ENCODE assay signal across 16 cellular contexts in the genomic region with DNA sequence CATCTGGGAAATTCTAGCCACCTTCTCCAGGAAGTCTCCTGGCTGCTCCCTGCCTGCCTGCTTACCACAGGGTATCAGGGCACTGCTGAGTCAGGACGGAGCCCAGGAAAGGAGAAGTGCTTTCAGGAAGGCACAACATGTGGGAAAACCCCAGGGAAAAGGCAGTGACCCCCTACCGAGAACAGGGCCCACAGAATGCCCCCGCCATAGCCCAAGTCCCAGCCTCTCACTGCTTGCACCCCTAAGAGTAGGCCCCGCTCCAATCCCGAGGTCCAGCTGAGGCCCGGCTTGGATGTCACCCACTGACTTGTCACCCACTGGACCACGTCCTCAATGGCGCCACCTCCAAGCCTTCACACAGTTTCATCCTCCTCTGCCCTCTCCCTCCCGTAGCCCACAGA. TPM values are rescaled to one million over a fixed set of nuclear protein-coding genes. Genes with fewer than 3 reads are reported as not detected.
DNase-seq lines count a peak whose midpoint lies in the region; ATAC-seq and TF ChIP-seq lines count a peak whose summit lies in the region.
"Had no signal": no experiment of that assay in that cellular context is flagged by ENCODE, and none has a peak within 500 bp of the region (broad histone marks: within the 10 kb centered on the region; RNA-seq: fewer than 3 reads in every experiment).

No MANE protein-coding gene starts in this region.

- H3K27me3 Mint-ChIP-seq in CD8-positive, alpha-beta T cell (ENCODE audit: low read depth) = no peaks in the 10 kb centered on the region
- H3K27me3 Mint-ChIP-seq: activated naive CD4-positive, alpha-beta T cell treated with anti-CD3 and anti-CD28 coated beads, Interleukin-2, amount 10 ng/mL, durations not matched to agents 7 days and 5 days; memory B cell had no signal

- H3K27ac Mint-ChIP-seq in CD8-positive, alpha-beta T cell = peak overlapping the region; percentile 98
- H3K27ac Mint-ChIP-seq: memory B cell had no signal

- intact Hi-C loops in CD8-positive, alpha-beta T cell (cut with DNase I, micrococcal nuclease) = no loop called here

- TF ChIP-seq CTCF in CD8-positive, alpha-beta T cell (IDR thresholded peaks at IDR 0.05) = no peak
- TF ChIP-seq CTCF in RWPE1 (conservative IDR thresholded peaks at IDR 0.05; ENCODE audit: low read depth) (no peak), right atrium auricular region (IDR thresholded peaks at IDR 0.05) (no peak)

- peaks cover 59% of the 10 kb centered on the region for H3K36me3 Mint-ChIP-seq in CD8-positive, alpha-beta T cell

- POLR2A ChIA-PET in CD8-positive, alpha-beta T cell (lab: Charles Lee) = interaction anchor here (0.6 kb wide), 1 partner anchor 445 kb away, joined by 3 read pairs; no protein-coding TSS in a partner anchor
- POLR2A ChIA-PET in RWPE1 (lab: Yijun Ruan, JAX; ENCODE audit: low non-redundant PET) = no interaction called here

- no peak overlapping the region for H3K27ac ChIP-seq in CD8-positive, alpha-beta T cell (ENCODE audit: low read depth, low read length)
- H3K27ac ChIP-seq in RWPE1 = peak overlapping the region; percentile 26
- peak overlapping the region; percentile 92 to 94 for H3K27ac ChIP-seq in right atrium auricular region
- H3K27ac ChIP-seq: tibial artery had no signal

- ATAC-seq in CD8-positive, alpha-beta T cell = no peak
- ATAC-seq: PC-3 had no signal

- no peaks in the 10 kb centered on the region for H3K9me3 Mint-ChIP-seq in CD8-positive, alpha-beta T cell
- H3K9me3 Mint-ChIP-seq: activated naive CD4-positive, alpha-beta T cell treated with anti-CD3 and anti-CD28 coated beads, Interleukin-2, amount 10 ng/mL, durations not matched to agents 7 days and 5 days; memory B cell had no signal

- CTCF ChIA-PET in CD8-positive, alpha-beta T cell (lab: Charles Lee) = interaction anchor here (0.9 to 1.3 kb wide), 2 partner anchors 76 to 425 kb away, joined by 3 read pairs; partner anchors contain the start of gene STARD10
- CTCF ChIA-PET in RWPE1 (lab: Yijun Ruan, JAX) = interaction anchor here (0.6 kb wide), 1 partner anchor 439 kb away, joined by 3 read pairs; no protein-coding TSS in a partner anchor

- H3K27me3 ChIP-seq in CD8-positive, alpha-beta T cell (ENCODE audit: insufficient read depth, low read length) = no peaks in the 10 kb centered on the region
- H3K27me3 ChIP-seq in right atrium auricular region = no peaks in the 10 kb centered on the region
- H3K27me3 ChIP-seq: tibial artery had no signal

- H3K4me1 Mint-ChIP-seq in CD8-positive, alpha-beta T cell (ENCODE audit: low read depth) = peaks cover 69% of the 10 kb centered on the region

- no peak for DNase-seq in CD8-positive, alpha-beta T cell
- DNase-seq in RWPE1 (ENCODE audit: low spot score) (no peak), right atrium auricular region (ENCODE audit: low spot score) (no peak), renal cortical epithelial cell (ENCODE audit: low read depth) (peak; percentile 46), dedifferentiated amniotic fluid mesenchymal stem cell (ENCODE audit: extremely low spot score) (no peak), putamen (ENCODE audit: low spot score) (no peak), COR-L47 (lab: John Stamatoyannopoulos, UW) (no peak)
- DNase-seq: activated naive CD4-positive, alpha-beta T cell treated with anti-CD3 and anti-CD28 coated beads, Interleukin-2, amount 10 ng/mL, durations not matched to agents 7 days and 5 days; effector memory CD4-positive, alpha-beta T cell; NCI-H2081; NCI-H526; PC-3; stimulated activated CD4-positive, alpha-beta T cell treated with anti-CD3 and anti-CD28 coated beads, Interleukin-2, amount 100 ng/mL, for 48 hours; tibial artery had no signal

- H3K4me3 ChIP-seq in CD8-positive, alpha-beta T cell (ENCODE audit: low read depth, low read length) = no peak overlapping the region
- H3K4me3 ChIP-seq in right atrium auricular region = no peak overlapping the region
- H3K4me3 ChIP-seq: HAP-1, tibial artery had no signal

- H3K4me1 ChIP-seq in CD8-positive, alpha-beta T cell (ENCODE audit: insufficient read depth, low read length) = peaks cover 65% of the 10 kb centered on the region
- H3K4me1 ChIP-seq in right atrium auricular region = peaks cover 3 to 78% of the 10 kb centered on the region in 2 donors

- no peak overlapping the region for H3K4me3 Mint-ChIP-seq in CD8-positive, alpha-beta T cell
- H3K4me3 Mint-ChIP-seq: activated naive CD4-positive, alpha-beta T cell treated with anti-CD3 and anti-CD28 coated beads, Interleukin-2, amount 10 ng/mL, durations not matched to agents 7 days and 5 days; memory B cell had no signal

- peaks cover 7% of the 10 kb centered on the region for H3K36me3 ChIP-seq in CD8-positive, alpha-beta T cell (ENCODE audit: insufficient read depth, low read length)
- peaks cover 14% of the 10 kb centered on the region for H3K36me3 ChIP-seq in right atrium auricular region

- H3K9me3 ChIP-seq in CD8-positive, alpha-beta T cell (ENCODE audit: low read length) = no peaks in the 10 kb centered on the region
- H3K9me3 ChIP-seq in right atrium auricular region = no peaks in the 10 kb centered on the region
- H3K9me3 ChIP-seq: HAP-1, tibial artery had no signal

RNA-seq across cellular contexts. Expression of gene ARAP1, which starts 34.1 kb away (rescaled TPM):
- 10 to 100 TPM; 93.5 to 95.2 TPM for total RNA-seq in CD8-positive, alpha-beta T cell
- total RNA-seq in right atrium auricular region (10 to 100 TPM; 74.0 to 83.8 TPM), renal cortical epithelial cell (72.9 and 140 TPM in 2 replicates)

RNA-seq across cellular contexts. Expression of gene PDE2A, which starts 43.9 kb away (rescaled TPM):
- 1 to 10 TPM; 3.8 to 4.2 TPM for total RNA-seq in CD8-positive, alpha-beta T cell
- total RNA-seq in right atrium auricular region (10 to 100 TPM; 23.1 to 34.2 TPM), renal cortical epithelial cell (0.50 and 1.9 TPM in 2 replicates)
